Comparison of ENCODE assay signal across 8 cellular contexts in genomic region chr19:10194500-10195198, GRCh38. TPM values are rescaled to one million over a fixed set of nuclear protein-coding genes. Genes with fewer than 3 reads are reported as not detected.
A peak's percentile ranks its signal among the peaks of the same experiment; 100 is the strongest.
DNase-seq lines count a peak whose midpoint lies in the region; ATAC-seq, FAIRE-seq and TF ChIP-seq lines count a peak whose summit lies in the region.

DNMT1 (minus strand) TSS chr19:10194953; CDS start chr19:10194899, 54 bp downstream.

- H3K27ac ChIP-seq in left ventricle myocardium inferior (replicated peaks): peak within 1 kb of the TSS; percentile 91
- H3K27ac ChIP-seq in upper lobe of right lung: peak within 1 kb of the TSS; percentile 82

- peak; percentile 91 for TF ChIP-seq POLR2A in GM12892 (IDR thresholded peaks at IDR 0.05; ENCODE audit: low read depth, low read length)

- peak within 1 kb of the TSS; percentile 96 for H3K27ac Mint-ChIP-seq in T-helper 1 cell treated with Interleukin-12 subunit alpha and Interleukin-12 subunit beta and Interleukin-4 antibody, amounts not matched to agents 30 μg/mL and 1 μg/mL, for 36 hours
- H3K27ac Mint-ChIP-seq in progenitor cell of endocrine pancreas: peak within 1 kb of the TSS; percentile 93

- TF ChIP-seq CTCF in left ventricle myocardium inferior (IDR thresholded peaks at IDR 0.05; ENCODE audit: borderline replicate concordance) (no peak), progenitor cell of endocrine pancreas (IDR thresholded peaks at IDR 0.05; ENCODE audit: unreplicated experiment) (no peak), upper lobe of right lung (IDR thresholded peaks at IDR 0.05) (no peak)

- H3K36me3 ChIP-seq in left ventricle myocardium inferior (no peaks in the 10 kb centered on the region), upper lobe of right lung (no peaks in the 10 kb centered on the region)

- peak within 1 kb of the TSS; percentile 94 for H3K4me3 ChIP-seq in left ventricle myocardium inferior
- H3K4me3 ChIP-seq in upper lobe of right lung: peak within 1 kb of the TSS; percentile 88

- peaks cover 16% of the 10 kb centered on the region for H3K36me3 Mint-ChIP-seq in T-helper 1 cell treated with Interleukin-12 subunit alpha and Interleukin-12 subunit beta and Interleukin-4 antibody, amounts not matched to agents 30 μg/mL and 1 μg/mL, for 36 hours (ENCODE audit: low read depth)
- H3K36me3 Mint-ChIP-seq in progenitor cell of endocrine pancreas (ENCODE audit: insufficient read depth): no peaks in the 10 kb centered on the region

- peak; percentile 74 for ATAC-seq in HG02852 (IDR thresholded peaks at IDR 0.05; ENCODE audit: unreplicated experiment)
- ATAC-seq in upper lobe of right lung: peak; percentile 99

- FAIRE-seq in GM12892 (lab: Jason Lieb, UNC): peak; percentile 99

- DNase-seq in GM12892 (ENCODE audit: insufficient read length): peak; percentile 99
- DNase-seq in NCI-H1694 treated with DMSO at 0.1 percent for 48 hours (lab: John Stamatoyannopoulos, UW): peak; percentile 93
- DNase-seq in amniotic stem cell (lab: John Stamatoyannopoulos, UW): peak; percentile 69
- peak; percentile 95 for DNase-seq in left ventricle myocardium inferior
- peak; percentile 96 for DNase-seq in progenitor cell of endocrine pancreas (ENCODE audit: low spot score, unreplicated experiment)
- DNase-seq in upper lobe of right lung: peak; percentile 98

- peaks cover 28% of the 10 kb centered on the region for H3K4me1 Mint-ChIP-seq in T-helper 1 cell treated with Interleukin-12 subunit alpha and Interleukin-12 subunit beta and Interleukin-4 antibody, amounts not matched to agents 30 μg/mL and 1 μg/mL, for 36 hours (ENCODE audit: low read depth)
- peaks cover 7% of the 10 kb centered on the region for H3K4me1 Mint-ChIP-seq in progenitor cell of endocrine pancreas (ENCODE audit: low read depth)

- H3K4me3 Mint-ChIP-seq in T-helper 1 cell treated with Interleukin-12 subunit alpha and Interleukin-12 subunit beta and Interleukin-4 antibody, amounts not matched to agents 30 μg/mL and 1 μg/mL, for 36 hours: peak within 1 kb of the TSS; percentile 94
- peak within 1 kb of the TSS; percentile 93 for H3K4me3 Mint-ChIP-seq in progenitor cell of endocrine pancreas (ENCODE audit: low read depth)

- no peaks in the 10 kb centered on the region for H3K9me3 Mint-ChIP-seq in T-helper 1 cell treated with Interleukin-12 subunit alpha and Interleukin-12 subunit beta and Interleukin-4 antibody, amounts not matched to agents 30 μg/mL and 1 μg/mL, for 36 hours
- no peaks in the 10 kb centered on the region for H3K9me3 Mint-ChIP-seq in progenitor cell of endocrine pancreas (ENCODE audit: low read depth)

- peaks cover 39% of the 10 kb centered on the region for H3K4me1 ChIP-seq in left ventricle myocardium inferior
- peaks cover 9% of the 10 kb centered on the region for H3K4me1 ChIP-seq in upper lobe of right lung

- intact Hi-C loops in left ventricle myocardium inferior (cut with micrococcal nuclease): no loop called here
- intact Hi-C loops in upper lobe of right lung (cut with DNase I): no loop called here

- H3K27me3 ChIP-seq in left ventricle myocardium inferior (ENCODE audit: low read depth) (no peaks in the 10 kb centered on the region), upper lobe of right lung (no peaks in the 10 kb centered on the region)

- H3K9me3 ChIP-seq in left ventricle myocardium inferior (replicated peaks) (no peaks in the 10 kb centered on the region), upper lobe of right lung (no peaks in the 10 kb centered on the region)

- no peaks in the 10 kb centered on the region for H3K27me3 Mint-ChIP-seq in T-helper 1 cell treated with Interleukin-12 subunit alpha and Interleukin-12 subunit beta and Interleukin-4 antibody, amounts not matched to agents 30 μg/mL and 1 μg/mL, for 36 hours (ENCODE audit: low read depth)
- H3K27me3 Mint-ChIP-seq in progenitor cell of endocrine pancreas: no peaks in the 10 kb centered on the region

RNA-seq across cellular contexts. Expression of gene DNMT1, which starts in this region (rescaled TPM):
- 122 TPM for polyA plus RNA-seq in GM12892 (2012; ENCODE audit: missing spikeins)
- total RNA-seq in left ventricle myocardium inferior (23.9 TPM), progenitor cell of endocrine pancreas (150 TPM in 2 replicates), upper lobe of right lung (72.1 TPM)

Comparison
In these comparisons a context has a peak if more than half of its experiments do, and no peak if none do; other contexts are left out.
1. Peak in every context shown above with its lines: DNase-seq, ATAC-seq, H3K4me3 ChIP-seq and H3K27ac ChIP-seq.